9 cellular contexts compared by ENCODE assay signal in the genomic region with DNA sequence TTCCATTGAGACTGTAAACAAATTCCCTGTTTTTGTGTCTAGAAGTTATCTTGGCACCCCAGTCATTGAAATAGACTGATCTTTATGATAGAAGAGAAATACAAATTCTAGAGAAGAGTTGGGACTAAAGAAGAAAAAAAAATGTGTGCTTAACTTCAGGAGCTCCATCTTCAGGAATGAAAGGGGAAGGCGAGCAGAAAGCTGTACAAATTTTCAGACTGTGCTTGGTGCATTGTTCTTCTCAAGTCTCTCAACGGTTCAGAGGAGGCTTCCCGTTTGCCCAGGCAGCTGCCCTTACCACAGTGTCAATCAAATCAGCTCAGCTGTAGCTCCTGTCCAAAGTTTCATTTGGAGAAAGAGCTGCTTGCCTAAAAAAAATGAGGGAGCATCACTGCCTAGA. TPM values are rescaled to one million over a fixed set of nuclear protein-coding genes. Genes with fewer than 3 reads are reported as not detected.
DNase-seq lines count a peak whose midpoint lies in the region; ATAC-seq, FAIRE-seq and TF ChIP-seq lines count a peak whose summit lies in the region.
"Had no signal": no experiment of that assay in that cellular context is flagged by ENCODE, and none has a peak within 500 bp of the region (broad histone marks: within the 10 kb centered on the region; RNA-seq: fewer than 3 reads in every experiment).

No MANE protein-coding gene starts in this region.

- intact Hi-C loops in pancreas (cut with DNase I), result no loop called here

- DNase-seq in Caki2 (ENCODE audit: low read depth) (peak; percentile 49), SKM-1 treated with dmso at 0.1 percent for 144 hours (lab: John Stamatoyannopoulos, UW; ENCODE audit: unreplicated experiment) (peak; percentile 40), inferior parietal cortex (ENCODE audit: extremely low spot score) (peak; percentile 29), pancreas (no peak), left lobe of liver (ENCODE audit: low spot score) (no peak), DMS153 (lab: John Stamatoyannopoulos, UW) (no peak)

- H3K4me3 ChIP-seq in HEK293 (ENCODE audit: low read depth, low read length) (no peak overlapping the region), pancreas (no peak overlapping the region)
- H3K4me3 ChIP-seq: SJCRH30 had no signal

- 9 to 13% methylated on average over 3 of the region's 3 CpGs for whole genome bisulfite sequencing in pancreas, 2 donors

- in situ Hi-C loops in Caki2 (cut with HindIII; ENCODE audit: low pct_unique_long_range_greater_than_20kb, low sequenced_read_pairs), result no loop called here

- H3K27me3 ChIP-seq in pancreas, result no peaks in the 10 kb centered on the region

- H3K27ac ChIP-seq in HEK293 (ENCODE audit: extremely low read depth, low read depth, low read length) (no peak overlapping the region), pancreas (no peak overlapping the region)
- H3K27ac ChIP-seq: SJCRH30 had no signal

- no peak for FAIRE-seq in pancreas (lab: Jason Lieb, UNC)

- POLR2A ChIA-PET in HEK293 (lab: Yijun Ruan, JAX), result no interaction called here

- CTCF ChIA-PET in HEK293 (lab: Yijun Ruan, JAX), result interaction anchor here (0.6 to 2.8 kb wide), 7 partner anchors 9 to 214 kb away, joined by 3 to 15 read pairs (median 3); no protein-coding TSS in a partner anchor

- no peak for ATAC-seq in pancreas
- no peak for ATAC-seq in left lobe of liver
- ATAC-seq in HG03460 (IDR thresholded peaks at IDR 0.05; ENCODE audit: unreplicated experiment), result no peak

- H3K36me3 ChIP-seq in HEK293 (ENCODE audit: control insufficient read depth in 2 of 2, insufficient read depth in 1 of 2, low read length in 2 of 2) (no peaks in the 10 kb centered on the region), pancreas (no peaks in the 10 kb centered on the region)
- H3K36me3 ChIP-seq: SJCRH30 had no signal

- TF ChIP-seq CTCF in HEK293 (tag by site-specific recombination; IDR thresholded peaks at IDR 0.05) (no peak), pancreas (IDR thresholded peaks at IDR 0.05) (no peak)

- no peaks in the 10 kb centered on the region for H3K9me3 ChIP-seq in HEK293 (ENCODE audit: control insufficient read depth, insufficient read depth, low read depth, low read length)
- no peaks in the 10 kb centered on the region for H3K9me3 ChIP-seq in pancreas
- H3K9me3 ChIP-seq: SJCRH30 had no signal

- H3K4me1 ChIP-seq in HEK293 (ENCODE audit: control insufficient read depth, insufficient read depth, low read length) (no peaks in the 10 kb centered on the region), pancreas (no peaks in the 10 kb centered on the region)
- H3K4me1 ChIP-seq: SJCRH30 had no signal

TF ChIP-seq in HEK293, 187 proteins besides CTCF, POLR2A, EP300 and RAD21:
- TF ChIP-seq ZNF654 (tag by site-specific recombination; IDR thresholded peaks at IDR 0.05; ENCODE audit: low read depth) (peak; percentile 21), ZNF416 (tag by site-specific recombination; IDR thresholded peaks at IDR 0.05) (no peak)

RNA-seq across cellular contexts. Expression of a gene that starts 41.7 kb away (rescaled TPM):
- 16.2 and 40.1 TPM in 2 replicates for total RNA-seq in Caki2 (2014; rRNA removed; shearing (Covaris generic); ENCODE audit: low replicate concordance)
- total RNA-seq in pancreas (1 to 10 TPM; 3.5 to 7.7 (median 6.4) TPM), left lobe of liver (13.0 TPM)
- polyA plus RNA-seq in pancreas, result 10 to 100 TPM in 1 of 2 donors, 1 to 10 TPM in 1; 8.9 to 13.8 TPM

RNA-seq across cellular contexts. Expression of a gene that starts 48.3 kb away (rescaled TPM):
- 25.2 and 38.8 TPM in 2 replicates for total RNA-seq in Caki2 (2014; rRNA removed; shearing (Covaris generic); ENCODE audit: low replicate concordance)
- total RNA-seq in pancreas (10 to 100 TPM; 14.0 to 22.6 (median 21.9) TPM), left lobe of liver (16.5 TPM)
- polyA plus RNA-seq in pancreas, result 10 to 100 TPM; 17.6 to 22.4 TPM

Comparison
In these comparisons a context has a peak if more than half of its experiments do, and no peak if none do; other contexts are left out.
1. DNase-seq: peak in Caki2 (single experiment), SKM-1 treated with dmso at 0.1 percent for 144 hours (single experiment) and inferior parietal cortex (single experiment); none in pancreas (0 of 6), left lobe of liver (single experiment) and DMS153 (single experiment).